ENCODE assay signal across 6 cellular contexts in genomic region chr21:42116551-42116950, GRCh38. TPM values are rescaled to one million over a fixed set of nuclear protein-coding genes. Genes with fewer than 3 reads are reported as not detected.
"Had no signal": no experiment of that assay in that cellular context is flagged by ENCODE, and none has a peak within 500 bp of the region (broad histone marks: within the 10 kb centered on the region; RNA-seq: fewer than 3 reads in every experiment).

No MANE protein-coding gene starts in this region.

RNA-seq across cellular contexts. Expression of gene UMODL1, which starts 45.4 kb away (rescaled TPM):
- total RNA-seq: activated CD4-positive, alpha-beta memory T cell treated with anti-CD3 and anti-CD28 coated beads for 36 hours; activated T-cell treated with anti-CD3 and anti-CD28 coated beads, Interleukin-2, amount 50 U/mL, for 4 hours; cardiac muscle cell; RPMI7951 had no signal
- polyA plus RNA-seq: aorta, cardiac muscle cell, SK-N-SH had no signal
